ENCODE assay signal across 25 cellular contexts in genomic region chr7:141441837-141442627, GRCh38.
DNase-seq lines count a peak whose midpoint lies in the region; ATAC-seq, FAIRE-seq and TF ChIP-seq lines count a peak whose summit lies in the region.
"Had no signal": no experiment of that assay in that cellular context is flagged by ENCODE, and none has a peak within 500 bp of the region (broad histone marks: within the 10 kb centered on the region; RNA-seq: fewer than 3 reads in every experiment).

No MANE protein-coding gene starts in this region.

- CTCF ChIA-PET in RWPE1 (lab: Yijun Ruan, JAX): no interaction called here

- H4K20me1 ChIP-seq in osteoblast (ENCODE audit: insufficient read depth, low read length): no peaks in the 10 kb centered on the region

- no peak overlapping the region for H3K4me3 ChIP-seq in osteoblast (ENCODE audit: insufficient read depth, low read length)
- H3K4me3 ChIP-seq: hepatocyte, lung, sigmoid colon had no signal

- H3K36me3 ChIP-seq in osteoblast (ENCODE audit: insufficient read depth, low read length): no peaks in the 10 kb centered on the region
- H3K36me3 ChIP-seq: brain microvascular endothelial cell, sigmoid colon had no signal

- intact Hi-C loops in head of caudate nucleus (cut with DNase I): no loop called here

- TF ChIP-seq POLR2A in H54 (IDR thresholded peaks at IDR 0.05; ENCODE audit: low read depth, low read length): no peak

- H3K4me2 ChIP-seq in osteoblast (ENCODE audit: insufficient read depth, low read length): no peak overlapping the region
- H3K4me2 ChIP-seq: hepatocyte had no signal

- H3K4me1 ChIP-seq in osteoblast (ENCODE audit: insufficient read depth, low read length): no peaks in the 10 kb centered on the region
- H3K4me1 ChIP-seq: sigmoid colon had no signal

- H3K9me3 ChIP-seq in osteoblast (ENCODE audit: low read depth, low read length): no peaks in the 10 kb centered on the region
- H3K9me3 ChIP-seq: sigmoid colon had no signal

- H3K27ac ChIP-seq in RWPE1 (peak overlapping the region; percentile 30), osteoblast (ENCODE audit: low read depth, low read length) (no peak overlapping the region)
- H3K27ac ChIP-seq: brain microvascular endothelial cell, hepatocyte, sigmoid colon had no signal

- no peak for TF ChIP-seq CTCF in RWPE1 (conservative IDR thresholded peaks at IDR 0.05; ENCODE audit: low read depth)
- TF ChIP-seq CTCF in osteoblast (IDR thresholded peaks at IDR 0.05; ENCODE audit: extremely low read depth, low read depth, low read length): no peak

- ATAC-seq in GM18519 (IDR thresholded peaks at IDR 0.05; ENCODE audit: low FRiP score, unreplicated experiment): no peak
- ATAC-seq: activated CD8-positive, alpha-beta T cell treated with anti-CD3 and anti-CD28 coated beads, Interleukin-2, amount 10 ng/mL, durations not matched to agents 7 days and 5 days; T-cell had no signal

- FAIRE-seq in H54 (lab: Jason Lieb, UNC) (no peak), HTR-8/SVneo (lab: Jason Lieb, UNC) (no peak)
- FAIRE-seq: endothelial cell of umbilical vein had no signal

- peak; percentile 30 for DNase-seq in H54 (ENCODE audit: insufficient read length, low spot score)
- DNase-seq in RWPE1 (ENCODE audit: low spot score): no peak
- peak in 32 of 42 donors; percentile 18 to 87 (median 50) for DNase-seq in head of caudate nucleus
- peak; percentile 39 for DNase-seq in osteoblast (ENCODE audit: insufficient read length, low spot score, missing footprints)
- DNase-seq in HTR-8/SVneo (ENCODE audit: insufficient read length, low spot score): no peak
- no peak for DNase-seq in NCI-H2107 (lab: John Stamatoyannopoulos, UW)
- DNase-seq in SKM-1 treated with dmso at 0.1 percent for 144 hours (lab: John Stamatoyannopoulos, UW; ENCODE audit: unreplicated experiment): no peak
- DNase-seq: ACHN; activated CD4-positive, alpha-beta T cell treated with anti-CD3 and anti-CD28 coated beads for 1 hour; activated CD8-positive, alpha-beta T cell treated with anti-CD3 and anti-CD28 coated beads, Interleukin-2, amount 10 ng/mL, durations not matched to agents 7 days and 5 days; activated gamma-delta T cell; brain microvascular endothelial cell; dermis blood vessel endothelial cell; EL; H7; NCI-H1436; NCI-H2171; NCI-H69; SHP77 treated with DMSO at 0.1 percent for 48 hours; sigmoid colon; T-cell had no signal

- no peaks in the 10 kb centered on the region for H3K79me2 ChIP-seq in osteoblast (ENCODE audit: insufficient read depth, low read length)
- H3K79me2 ChIP-seq: hepatocyte had no signal

- no peak overlapping the region for H2AFZ ChIP-seq in osteoblast (ENCODE audit: low read length)
- H2AFZ ChIP-seq: hepatocyte had no signal

- POLR2A ChIA-PET in RWPE1 (lab: Yijun Ruan, JAX; ENCODE audit: low non-redundant PET): no interaction called here

- no peaks in the 10 kb centered on the region for H3K27me3 ChIP-seq in osteoblast (ENCODE audit: insufficient read depth, low read length)
- H3K27me3 ChIP-seq: brain microvascular endothelial cell, hepatocyte, sigmoid colon had no signal

Comparison
In these comparisons a context has a peak if more than half of its experiments do, and no peak if none do; other contexts are left out.
1. DNase-seq: peak in H54 (single experiment), head of caudate nucleus (32 of 42) and osteoblast (single experiment); none in RWPE1 (single experiment), HTR-8/SVneo (single experiment), NCI-H2107 (single experiment) and SKM-1 treated with dmso at 0.1 percent for 144 hours (single experiment).